8 cellular contexts compared by ENCODE assay signal in the genomic region with DNA sequence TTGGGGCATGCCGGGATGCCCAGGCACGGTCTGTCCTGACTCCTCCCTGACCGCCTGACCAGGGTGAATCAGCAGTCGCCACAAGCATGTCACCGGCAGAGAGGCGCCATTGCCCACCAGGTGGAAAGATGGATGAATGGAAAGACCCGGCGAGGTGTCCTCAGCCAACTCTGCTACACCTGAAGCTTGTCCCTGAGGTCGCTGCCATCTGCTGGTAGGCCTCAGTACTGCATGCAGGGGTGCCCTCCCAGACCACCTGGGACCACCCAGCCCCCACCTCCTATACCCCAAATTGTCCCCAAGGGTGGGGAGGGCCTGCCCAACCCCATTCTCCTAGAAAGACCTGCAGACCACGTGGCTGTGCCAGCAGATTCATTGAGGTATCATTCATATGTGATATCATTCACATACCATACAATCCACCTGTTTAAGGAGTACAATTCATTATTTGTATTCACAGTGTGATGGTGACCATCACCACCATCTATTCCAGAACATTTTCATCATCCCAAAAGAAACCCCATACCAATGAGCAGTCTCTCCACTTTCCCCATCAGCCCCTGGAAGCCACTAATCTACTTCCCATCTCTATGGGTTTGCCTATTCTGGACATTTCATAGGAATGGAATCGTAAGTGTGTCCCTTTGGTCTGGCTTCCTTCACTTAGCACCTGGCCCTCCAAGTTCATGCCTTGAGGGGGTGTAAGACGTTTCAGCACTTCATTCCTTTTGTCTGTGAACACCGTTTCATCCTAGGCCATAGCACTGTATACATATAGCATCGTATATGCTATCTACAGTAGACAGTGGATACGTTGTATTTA. TPM values are rescaled to one million over a fixed set of nuclear protein-coding genes. Genes with fewer than 3 reads are reported as not detected.
DNase-seq lines count a peak whose midpoint lies in the region; ATAC-seq and TF ChIP-seq lines count a peak whose summit lies in the region.

No MANE protein-coding gene starts in this region.

- no peak for TF ChIP-seq POLR2A in esophagus squamous epithelium (IDR thresholded peaks at IDR 0.05)

- TF ChIP-seq CTCF in WI38 (IDR thresholded peaks at IDR 0.05; ENCODE audit: low read depth, low read length) (peak; percentile 98), esophagus squamous epithelium (IDR thresholded peaks at IDR 0.05) (peak in 5 of 6 experiments; percentile 30 to 58 (median 39)), smooth muscle cell (IDR thresholded peaks at IDR 0.05; ENCODE audit: borderline replicate concordance, insufficient read depth, poor library complexity, severe bottlenecking) (peak; percentile 89)

- no peaks in the 10 kb centered on the region for H3K4me1 ChIP-seq in esophagus squamous epithelium
- no peaks in the 10 kb centered on the region for H3K4me1 ChIP-seq in smooth muscle cell (ENCODE audit: low read depth)

- no peak overlapping the region for H2AFZ ChIP-seq in smooth muscle cell (ENCODE audit: low read depth)

- no peak for ATAC-seq in GM19455 (IDR thresholded peaks at IDR 0.05; ENCODE audit: unreplicated experiment)

- no peaks in the 10 kb centered on the region for H3K4me1 Mint-ChIP-seq in activated T-helper 2 cell treated with anti-CD3 and anti-CD28 coated beads, Interferon-gamma antibody, Interleukin-2, Interleukin-4, amounts not matched to agents 10 μg/mL and 5 μg/mL and 100 μg/mL, durations not matched to agents 14 hours and 24 hours and 36 hours (ENCODE audit: low read depth)

- no peaks in the 10 kb centered on the region for H3F3A ChIP-seq in smooth muscle cell (ENCODE audit: low read depth)

- no peak overlapping the region for H3K4me3 Mint-ChIP-seq in activated T-helper 2 cell treated with anti-CD3 and anti-CD28 coated beads, Interferon-gamma antibody, Interleukin-2, Interleukin-4, amounts not matched to agents 10 μg/mL and 5 μg/mL and 100 μg/mL, durations not matched to agents 14 hours and 24 hours and 36 hours (ENCODE audit: low read depth)

- H3K4me3 ChIP-seq in WI38 (ENCODE audit: low read depth, low read length), result no peak overlapping the region
- H3K4me3 ChIP-seq in esophagus squamous epithelium, result no peak overlapping the region
- H3K4me3 ChIP-seq in smooth muscle cell, result no peak overlapping the region

- H4K20me1 ChIP-seq in smooth muscle cell (ENCODE audit: low read depth), result no peaks in the 10 kb centered on the region

- H3K79me2 ChIP-seq in smooth muscle cell (ENCODE audit: low read depth), result no peaks in the 10 kb centered on the region

- WGBS in esophagus squamous epithelium, 2 donors, result 49 to 51% methylated on average over 6 of the region's 15 CpGs
- 45% methylated on average over 13 of the region's 15 CpGs for WGBS in smooth muscle cell (ENCODE audit: low lambda C conversion rate)

- H3K27ac Mint-ChIP-seq in activated T-helper 2 cell treated with anti-CD3 and anti-CD28 coated beads, Interferon-gamma antibody, Interleukin-2, Interleukin-4, amounts not matched to agents 10 μg/mL and 5 μg/mL and 100 μg/mL, durations not matched to agents 14 hours and 24 hours and 36 hours, result no peak overlapping the region

- H3K27ac ChIP-seq in esophagus squamous epithelium, result no peak overlapping the region
- no peak overlapping the region for H3K27ac ChIP-seq in smooth muscle cell (ENCODE audit: low read depth)

- H3K9me3 ChIP-seq in esophagus squamous epithelium, result no peaks in the 10 kb centered on the region
- H3K9me3 ChIP-seq in smooth muscle cell (replicated peaks; ENCODE audit: low read depth), result no peaks in the 10 kb centered on the region

- H3K36me3 ChIP-seq in esophagus squamous epithelium (no peaks in the 10 kb centered on the region), smooth muscle cell (ENCODE audit: low read depth) (no peaks in the 10 kb centered on the region)

- H3K9ac ChIP-seq in smooth muscle cell (ENCODE audit: low read depth), result no peak overlapping the region

- DNase-seq in activated gamma-delta T cell treated with Interleukin-2 at 50 U/mL for 16 hours (peak; percentile 28), activated gamma-delta T cell (lab: John Stamatoyannopoulos, UW) (no peak), esophagus squamous epithelium (lab: John Stamatoyannopoulos, UW) (no peak), smooth muscle cell (lab: John Stamatoyannopoulos, UW; ENCODE audit: unreplicated experiment) (no peak), NCI-H446 treated with DMSO at 0.1 percent for 48 hours (lab: John Stamatoyannopoulos, UW) (no peak)
- DNase-seq in activated T-helper 2 cell treated with anti-CD3 and anti-CD28 coated beads, Interferon-gamma antibody, Interleukin-2, Interleukin-4, amounts not matched to agents 10 μg/mL and 5 μg/mL and 100 μg/mL, durations not matched to agents 14 hours and 24 hours and 36 hours (ENCODE audit: low spot score), result no peak

- H3K9me3 Mint-ChIP-seq in activated T-helper 2 cell treated with anti-CD3 and anti-CD28 coated beads, Interferon-gamma antibody, Interleukin-2, Interleukin-4, amounts not matched to agents 10 μg/mL and 5 μg/mL and 100 μg/mL, durations not matched to agents 14 hours and 24 hours and 36 hours, result no peaks in the 10 kb centered on the region

- peaks cover 3% of the 10 kb centered on the region for H3K27me3 Mint-ChIP-seq in activated T-helper 2 cell treated with anti-CD3 and anti-CD28 coated beads, Interferon-gamma antibody, Interleukin-2, Interleukin-4, amounts not matched to agents 10 μg/mL and 5 μg/mL and 100 μg/mL, durations not matched to agents 14 hours and 24 hours and 36 hours (ENCODE audit: low read depth)

- H3K27me3 ChIP-seq in esophagus squamous epithelium (peaks cover 0 to 30% (median 0%) of the 10 kb centered on the region in 4 donors), smooth muscle cell (ENCODE audit: low read depth) (no peaks in the 10 kb centered on the region)

- no peaks in the 10 kb centered on the region for H3K36me3 Mint-ChIP-seq in activated T-helper 2 cell treated with anti-CD3 and anti-CD28 coated beads, Interferon-gamma antibody, Interleukin-2, Interleukin-4, amounts not matched to agents 10 μg/mL and 5 μg/mL and 100 μg/mL, durations not matched to agents 14 hours and 24 hours and 36 hours (ENCODE audit: low read depth)

- H3K4me2 ChIP-seq in smooth muscle cell, result no peak overlapping the region

- intact Hi-C loops in esophagus squamous epithelium (cut with DNase I), result no loop called here
- intact Hi-C loops in activated T-helper 2 cell treated with anti-CD3 and anti-CD28 coated beads, Interferon-gamma antibody, Interleukin-2, Interleukin-4, amounts not matched to agents 10 μg/mL and 5 μg/mL and 100 μg/mL, durations not matched to agents 14 hours and 24 hours and 36 hours (cut with micrococcal nuclease), result loop anchor here (5.0 kb wide), 1 partner anchor 114 kb away; no protein-coding TSS in a partner anchor

RNA-seq across cellular contexts. Expression of a gene that starts 17.5 kb away (rescaled TPM):
- total RNA-seq in esophagus squamous epithelium (not detected), smooth muscle cell (not detected in 2 replicates)
- not detected in 2 replicates for polyA plus RNA-seq in smooth muscle cell
- not detected in 2 replicates for total RNA-seq in activated T-helper 2 cell treated with anti-CD3 and anti-CD28 coated beads, Interferon-gamma antibody, Interleukin-2, Interleukin-4, amounts not matched to agents 10 μg/mL and 5 μg/mL and 100 μg/mL, durations not matched to agents 14 hours and 24 hours and 36 hours

RNA-seq across cellular contexts. Expression of a gene that starts 26.6 kb away (rescaled TPM):
- not detected for total RNA-seq in esophagus squamous epithelium
- not detected in 2 replicates for total RNA-seq in smooth muscle cell
- polyA plus RNA-seq in smooth muscle cell, result not detected in 2 replicates
- total RNA-seq in activated T-helper 2 cell treated with anti-CD3 and anti-CD28 coated beads, Interferon-gamma antibody, Interleukin-2, Interleukin-4, amounts not matched to agents 10 μg/mL and 5 μg/mL and 100 μg/mL, durations not matched to agents 14 hours and 24 hours and 36 hours, result not detected in 2 replicates

Comparison
In these comparisons a context has a peak if more than half of its experiments do, and no peak if none do; other contexts are left out.
1. CTCF ChIP-seq: peak in every context shown above with its lines; median percentile 98 in WI38; 89 in smooth muscle cell; 39 in esophagus squamous epithelium.